In the genomic region with DNA sequence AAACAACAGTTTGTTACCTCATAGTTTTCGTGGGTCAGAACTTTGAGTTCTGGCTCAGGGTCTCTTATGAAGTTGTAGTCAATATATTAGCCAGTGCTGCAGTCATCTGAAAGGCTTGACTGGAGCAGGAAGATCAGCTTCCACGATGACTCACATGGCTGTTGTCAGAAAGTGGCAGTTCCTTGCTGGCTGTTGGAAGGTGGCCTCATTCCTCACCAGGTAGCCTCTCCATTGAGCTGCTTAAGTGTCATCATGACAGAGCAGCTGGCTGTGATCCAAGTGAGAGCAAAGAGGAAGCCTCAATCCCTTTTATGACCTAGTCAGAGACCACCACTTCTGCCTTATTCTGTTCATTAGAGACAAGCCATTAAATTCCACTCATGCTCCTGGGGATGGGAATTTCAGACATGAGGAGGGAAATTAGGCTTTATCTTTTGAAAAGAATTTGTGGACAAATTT, we compare ENCODE assay signal across 2 cellular contexts.
TF ChIP-seq lines count a peak whose summit lies in the region.

No MANE protein-coding gene starts in this region.

TF ChIP-seq in GM12878, 131 proteins besides CTCF, POLR2A, EP300 and RAD21:
- TF ChIP-seq SMC3 (IDR thresholded peaks at IDR 0.05; ENCODE audit: borderline replicate concordance, low read length): no peak
- no peak for TF ChIP-seq PML (IDR thresholded peaks at IDR 0.05; ENCODE audit: low read length)
- TF ChIP-seq MEF2B (IDR thresholded peaks at IDR 0.05; ENCODE audit: partially characterized antibody, poor library complexity, severe bottlenecking): no peak
- no peak for TF ChIP-seq CHD4 (IDR thresholded peaks at IDR 0.05)
- no peak for TF ChIP-seq HCFC1 (IDR thresholded peaks at IDR 0.05; ENCODE audit: low read length)

TF ChIP-seq in HepG2, 621 proteins besides CTCF, POLR2A, EP300 and RAD21 (continues in another document):
- TF ChIP-seq, protein P1, sequence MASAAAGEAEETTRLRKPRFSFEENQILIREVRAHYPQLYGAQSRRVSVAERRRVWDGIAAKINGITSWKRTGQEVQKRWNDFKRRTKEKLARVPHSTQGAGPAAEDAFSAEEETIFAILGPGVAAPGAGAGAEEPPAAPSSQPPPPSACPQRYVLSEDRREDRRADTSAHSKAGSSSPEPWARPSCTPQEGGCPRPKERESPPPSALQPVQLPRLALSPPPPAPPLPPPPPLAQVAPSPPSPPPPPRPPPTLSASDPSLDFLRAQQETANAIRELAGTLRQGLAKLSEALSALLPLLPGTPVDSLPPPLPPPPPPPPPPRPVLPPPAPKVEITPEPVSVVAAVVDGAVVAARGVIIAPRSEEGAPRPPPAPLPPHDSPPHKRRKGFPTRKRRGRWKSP (CRISPR knock-in tag; IDR thresholded peaks at IDR 0.05): no peak
- TF ChIP-seq BRD4 (CRISPR knock-in tag; IDR thresholded peaks at IDR 0.05): no peak
- TF ChIP-seq RAD51 (IDR thresholded peaks at IDR 0.05; ENCODE audit: borderline replicate concordance): no peak
- TF ChIP-seq, protein P2, sequence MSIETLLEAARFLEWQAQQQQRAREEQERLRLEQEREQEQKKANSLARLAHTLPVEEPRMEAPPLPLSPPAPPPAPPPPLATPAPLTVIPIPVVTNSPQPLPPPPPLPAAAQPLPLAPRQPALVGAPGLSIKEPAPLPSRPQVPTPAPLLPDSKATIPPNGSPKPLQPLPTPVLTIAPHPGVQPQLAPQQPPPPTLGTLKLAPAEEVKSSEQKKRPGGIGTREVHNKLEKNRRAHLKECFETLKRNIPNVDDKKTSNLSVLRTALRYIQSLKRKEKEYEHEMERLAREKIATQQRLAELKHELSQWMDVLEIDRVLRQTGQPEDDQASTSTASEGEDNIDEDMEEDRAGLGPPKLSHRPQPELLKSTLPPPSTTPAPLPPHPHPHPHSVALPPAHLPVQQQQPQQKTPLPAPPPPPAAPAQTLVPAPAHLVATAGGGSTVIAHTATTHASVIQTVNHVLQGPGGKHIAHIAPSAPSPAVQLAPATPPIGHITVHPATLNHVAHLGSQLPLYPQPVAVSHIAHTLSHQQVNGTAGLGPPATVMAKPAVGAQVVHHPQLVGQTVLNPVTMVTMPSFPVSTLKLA (IDR thresholded peaks at IDR 0.05): no peak
- TF ChIP-seq SRSF9 (IDR thresholded peaks at IDR 0.05; ENCODE audit: borderline replicate concordance, insufficient read depth, low read depth, low read length, poor library complexity, severe bottlenecking): no peak
- TF ChIP-seq RARA (CRISPR knock-in tag; IDR thresholded peaks at IDR 0.05): no peak
- no peak for TF ChIP-seq SNRNP70 (IDR thresholded peaks at IDR 0.05; ENCODE audit: low read depth, low read length)
- TF ChIP-seq, protein P3, sequence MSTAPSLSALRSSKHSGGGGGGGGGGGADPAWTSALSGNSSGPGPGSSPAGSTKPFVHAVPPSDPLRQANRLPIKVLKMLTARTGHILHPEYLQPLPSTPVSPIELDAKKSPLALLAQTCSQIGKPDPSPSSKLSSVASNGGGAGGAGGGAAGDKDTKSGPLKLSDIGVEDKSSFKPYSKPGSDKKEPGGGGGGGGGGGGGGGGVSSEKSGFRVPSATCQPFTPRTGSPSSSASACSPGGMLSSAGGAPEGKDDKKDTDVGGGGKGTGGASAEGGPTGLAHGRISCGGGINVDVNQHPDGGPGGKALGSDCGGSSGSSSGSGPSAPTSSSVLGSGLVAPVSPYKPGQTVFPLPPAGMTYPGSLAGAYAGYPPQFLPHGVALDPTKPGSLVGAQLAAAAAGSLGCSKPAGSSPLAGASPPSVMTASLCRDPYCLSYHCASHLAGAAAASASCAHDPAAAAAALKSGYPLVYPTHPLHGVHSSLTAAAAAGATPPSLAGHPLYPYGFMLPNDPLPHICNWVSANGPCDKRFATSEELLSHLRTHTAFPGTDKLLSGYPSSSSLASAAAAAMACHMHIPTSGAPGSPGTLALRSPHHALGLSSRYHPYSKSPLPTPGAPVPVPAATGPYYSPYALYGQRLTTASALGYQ (CRISPR knock-in tag; IDR thresholded peaks at IDR 0.05): no peak
- TF ChIP-seq, protein P4, sequence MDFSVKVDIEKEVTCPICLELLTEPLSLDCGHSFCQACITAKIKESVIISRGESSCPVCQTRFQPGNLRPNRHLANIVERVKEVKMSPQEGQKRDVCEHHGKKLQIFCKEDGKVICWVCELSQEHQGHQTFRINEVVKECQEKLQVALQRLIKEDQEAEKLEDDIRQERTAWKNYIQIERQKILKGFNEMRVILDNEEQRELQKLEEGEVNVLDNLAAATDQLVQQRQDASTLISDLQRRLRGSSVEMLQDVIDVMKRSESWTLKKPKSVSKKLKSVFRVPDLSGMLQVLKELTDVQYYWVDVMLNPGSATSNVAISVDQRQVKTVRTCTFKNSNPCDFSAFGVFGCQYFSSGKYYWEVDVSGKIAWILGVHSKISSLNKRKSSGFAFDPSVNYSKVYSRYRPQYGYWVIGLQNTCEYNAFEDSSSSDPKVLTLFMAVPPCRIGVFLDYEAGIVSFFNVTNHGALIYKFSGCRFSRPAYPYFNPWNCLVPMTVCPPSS (IDR thresholded peaks at IDR 0.05): no peak
- TF ChIP-seq FOXP1 (IDR thresholded peaks at IDR 0.05): no peak
- no peak for TF ChIP-seq FOXP1 (CRISPR knock-in tag; IDR thresholded peaks at IDR 0.05)
- TF ChIP-seq, protein P5, sequence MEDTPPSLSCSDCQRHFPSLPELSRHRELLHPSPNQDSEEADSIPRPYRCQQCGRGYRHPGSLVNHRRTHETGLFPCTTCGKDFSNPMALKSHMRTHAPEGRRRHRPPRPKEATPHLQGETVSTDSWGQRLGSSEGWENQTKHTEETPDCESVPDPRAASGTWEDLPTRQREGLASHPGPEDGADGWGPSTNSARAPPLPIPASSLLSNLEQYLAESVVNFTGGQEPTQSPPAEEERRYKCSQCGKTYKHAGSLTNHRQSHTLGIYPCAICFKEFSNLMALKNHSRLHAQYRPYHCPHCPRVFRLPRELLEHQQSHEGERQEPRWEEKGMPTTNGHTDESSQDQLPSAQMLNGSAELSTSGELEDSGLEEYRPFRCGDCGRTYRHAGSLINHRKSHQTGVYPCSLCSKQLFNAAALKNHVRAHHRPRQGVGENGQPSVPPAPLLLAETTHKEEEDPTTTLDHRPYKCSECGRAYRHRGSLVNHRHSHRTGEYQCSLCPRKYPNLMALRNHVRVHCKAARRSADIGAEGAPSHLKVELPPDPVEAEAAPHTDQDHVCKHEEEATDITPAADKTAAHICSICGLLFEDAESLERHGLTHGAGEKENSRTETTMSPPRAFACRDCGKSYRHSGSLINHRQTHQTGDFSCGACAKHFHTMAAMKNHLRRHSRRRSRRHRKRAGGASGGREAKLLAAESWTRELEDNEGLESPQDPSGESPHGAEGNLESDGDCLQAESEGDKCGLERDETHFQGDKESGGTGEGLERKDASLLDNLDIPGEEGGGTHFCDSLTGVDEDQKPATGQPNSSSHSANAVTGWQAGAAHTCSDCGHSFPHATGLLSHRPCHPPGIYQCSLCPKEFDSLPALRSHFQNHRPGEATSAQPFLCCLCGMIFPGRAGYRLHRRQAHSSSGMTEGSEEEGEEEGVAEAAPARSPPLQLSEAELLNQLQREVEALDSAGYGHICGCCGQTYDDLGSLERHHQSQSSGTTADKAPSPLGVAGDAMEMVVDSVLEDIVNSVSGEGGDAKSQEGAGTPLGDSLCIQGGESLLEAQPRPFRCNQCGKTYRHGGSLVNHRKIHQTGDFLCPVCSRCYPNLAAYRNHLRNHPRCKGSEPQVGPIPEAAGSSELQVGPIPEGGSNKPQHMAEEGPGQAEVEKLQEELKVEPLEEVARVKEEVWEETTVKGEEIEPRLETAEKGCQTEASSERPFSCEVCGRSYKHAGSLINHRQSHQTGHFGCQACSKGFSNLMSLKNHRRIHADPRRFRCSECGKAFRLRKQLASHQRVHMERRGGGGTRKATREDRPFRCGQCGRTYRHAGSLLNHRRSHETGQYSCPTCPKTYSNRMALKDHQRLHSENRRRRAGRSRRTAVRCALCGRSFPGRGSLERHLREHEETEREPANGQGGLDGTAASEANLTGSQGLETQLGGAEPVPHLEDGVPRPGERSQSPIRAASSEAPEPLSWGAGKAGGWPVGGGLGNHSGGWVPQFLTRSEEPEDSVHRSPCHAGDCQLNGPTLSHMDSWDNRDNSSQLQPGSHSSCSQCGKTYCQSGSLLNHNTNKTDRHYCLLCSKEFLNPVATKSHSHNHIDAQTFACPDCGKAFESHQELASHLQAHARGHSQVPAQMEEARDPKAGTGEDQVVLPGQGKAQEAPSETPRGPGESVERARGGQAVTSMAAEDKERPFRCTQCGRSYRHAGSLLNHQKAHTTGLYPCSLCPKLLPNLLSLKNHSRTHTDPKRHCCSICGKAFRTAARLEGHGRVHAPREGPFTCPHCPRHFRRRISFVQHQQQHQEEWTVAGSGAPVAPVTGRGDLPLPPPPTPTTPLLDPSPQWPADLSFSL (CRISPR knock-in tag; IDR thresholded peaks at IDR 0.05): no peak
- no peak for TF ChIP-seq ZNF615 (CRISPR knock-in tag; IDR thresholded peaks at IDR 0.05; ENCODE audit: borderline replicate concordance)
- TF ChIP-seq SAP130 (CRISPR knock-in tag; IDR thresholded peaks at IDR 0.05; ENCODE audit: low read depth): peak; percentile 45
- TF ChIP-seq, protein P6, sequence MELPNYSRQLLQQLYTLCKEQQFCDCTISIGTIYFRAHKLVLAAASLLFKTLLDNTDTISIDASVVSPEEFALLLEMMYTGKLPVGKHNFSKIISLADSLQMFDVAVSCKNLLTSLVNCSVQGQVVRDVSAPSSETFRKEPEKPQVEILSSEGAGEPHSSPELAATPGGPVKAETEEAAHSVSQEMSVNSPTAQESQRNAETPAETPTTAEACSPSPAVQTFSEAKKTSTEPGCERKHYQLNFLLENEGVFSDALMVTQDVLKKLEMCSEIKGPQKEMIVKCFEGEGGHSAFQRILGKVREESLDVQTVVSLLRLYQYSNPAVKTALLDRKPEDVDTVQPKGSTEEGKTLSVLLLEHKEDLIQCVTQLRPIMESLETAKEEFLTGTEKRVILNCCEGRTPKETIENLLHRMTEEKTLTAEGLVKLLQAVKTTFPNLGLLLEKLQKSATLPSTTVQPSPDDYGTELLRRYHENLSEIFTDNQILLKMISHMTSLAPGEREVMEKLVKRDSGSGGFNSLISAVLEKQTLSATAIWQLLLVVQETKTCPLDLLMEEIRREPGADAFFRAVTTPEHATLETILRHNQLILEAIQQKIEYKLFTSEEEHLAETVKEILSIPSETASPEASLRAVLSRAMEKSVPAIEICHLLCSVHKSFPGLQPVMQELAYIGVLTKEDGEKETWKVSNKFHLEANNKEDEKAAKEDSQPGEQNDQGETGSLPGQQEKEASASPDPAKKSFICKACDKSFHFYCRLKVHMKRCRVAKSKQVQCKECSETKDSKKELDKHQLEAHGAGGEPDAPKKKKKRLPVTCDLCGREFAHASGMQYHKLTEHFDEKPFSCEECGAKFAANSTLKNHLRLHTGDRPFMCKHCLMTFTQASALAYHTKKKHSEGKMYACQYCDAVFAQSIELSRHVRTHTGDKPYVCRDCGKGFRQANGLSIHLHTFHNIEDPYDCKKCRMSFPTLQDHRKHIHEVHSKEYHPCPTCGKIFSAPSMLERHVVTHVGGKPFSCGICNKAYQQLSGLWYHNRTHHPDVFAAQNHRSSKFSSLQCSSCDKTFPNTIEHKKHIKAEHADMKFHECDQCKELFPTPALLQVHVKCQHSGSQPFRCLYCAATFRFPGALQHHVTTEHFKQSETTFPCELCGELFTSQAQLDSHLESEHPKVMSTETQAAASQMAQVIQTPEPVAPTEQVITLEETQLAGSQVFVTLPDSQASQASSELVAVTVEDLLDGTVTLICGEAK (IDR thresholded peaks at IDR 0.05): no peak
- TF ChIP-seq, protein P6 (CRISPR knock-in tag; IDR thresholded peaks at IDR 0.05): no peak
- 0 out of 2 replicates have a peak, but pooled peaks have one; percentile 29 for TF ChIP-seq ELF3 (CRISPR knock-in tag; IDR thresholded peaks at IDR 0.05)
- TF ChIP-seq, protein P7, sequence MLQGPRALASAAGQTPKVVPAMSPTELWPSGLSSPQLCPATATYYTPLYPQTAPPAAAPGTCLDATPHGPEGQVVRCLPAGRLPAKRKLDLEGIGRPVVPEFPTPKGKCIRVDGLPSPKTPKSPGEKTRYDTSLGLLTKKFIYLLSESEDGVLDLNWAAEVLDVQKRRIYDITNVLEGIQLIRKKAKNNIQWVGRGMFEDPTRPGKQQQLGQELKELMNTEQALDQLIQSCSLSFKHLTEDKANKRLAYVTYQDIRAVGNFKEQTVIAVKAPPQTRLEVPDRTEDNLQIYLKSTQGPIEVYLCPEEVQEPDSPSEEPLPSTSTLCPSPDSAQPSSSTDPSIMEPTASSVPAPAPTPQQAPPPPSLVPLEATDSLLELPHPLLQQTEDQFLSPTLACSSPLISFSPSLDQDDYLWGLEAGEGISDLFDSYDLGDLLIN (CRISPR knock-in tag; IDR thresholded peaks at IDR 0.05; ENCODE audit: borderline replicate concordance): no peak
- TF ChIP-seq SALL1 (CRISPR knock-in tag; IDR thresholded peaks at IDR 0.05): 0 out of 2 replicates have a peak, but pooled peaks have one; percentile 12
- TF ChIP-seq, protein P8, sequence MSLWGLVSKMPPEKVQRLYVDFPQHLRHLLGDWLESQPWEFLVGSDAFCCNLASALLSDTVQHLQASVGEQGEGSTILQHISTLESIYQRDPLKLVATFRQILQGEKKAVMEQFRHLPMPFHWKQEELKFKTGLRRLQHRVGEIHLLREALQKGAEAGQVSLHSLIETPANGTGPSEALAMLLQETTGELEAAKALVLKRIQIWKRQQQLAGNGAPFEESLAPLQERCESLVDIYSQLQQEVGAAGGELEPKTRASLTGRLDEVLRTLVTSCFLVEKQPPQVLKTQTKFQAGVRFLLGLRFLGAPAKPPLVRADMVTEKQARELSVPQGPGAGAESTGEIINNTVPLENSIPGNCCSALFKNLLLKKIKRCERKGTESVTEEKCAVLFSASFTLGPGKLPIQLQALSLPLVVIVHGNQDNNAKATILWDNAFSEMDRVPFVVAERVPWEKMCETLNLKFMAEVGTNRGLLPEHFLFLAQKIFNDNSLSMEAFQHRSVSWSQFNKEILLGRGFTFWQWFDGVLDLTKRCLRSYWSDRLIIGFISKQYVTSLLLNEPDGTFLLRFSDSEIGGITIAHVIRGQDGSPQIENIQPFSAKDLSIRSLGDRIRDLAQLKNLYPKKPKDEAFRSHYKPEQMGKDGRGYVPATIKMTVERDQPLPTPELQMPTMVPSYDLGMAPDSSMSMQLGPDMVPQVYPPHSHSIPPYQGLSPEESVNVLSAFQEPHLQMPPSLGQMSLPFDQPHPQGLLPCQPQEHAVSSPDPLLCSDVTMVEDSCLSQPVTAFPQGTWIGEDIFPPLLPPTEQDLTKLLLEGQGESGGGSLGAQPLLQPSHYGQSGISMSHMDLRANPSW (CRISPR knock-in tag; IDR thresholded peaks at IDR 0.05; ENCODE audit: borderline replicate concordance): no peak
